In genomic region chr2:54522624-54523281, GRCh38 we compare ENCODE assay signal across 8 cellular contexts.
DNase-seq lines count a peak whose midpoint lies in the region; TF ChIP-seq lines count a peak whose summit lies in the region.

No MANE protein-coding gene starts in this region.

- H2BK5ac ChIP-seq in trophoblast cell (ENCODE audit: low read depth, low read length, poor library complexity), result no peak overlapping the region

- H4K8ac ChIP-seq in trophoblast cell (ENCODE audit: low read depth, low read length), result no peak overlapping the region

- H3K14ac ChIP-seq in trophoblast cell (ENCODE audit: low read length), result no peak overlapping the region

- no peak overlapping the region for H3K9ac ChIP-seq in trophoblast cell (ENCODE audit: low read length)

- no peaks in the 10 kb centered on the region for H3K79me1 ChIP-seq in trophoblast cell (ENCODE audit: low read length)

- H3K4me2 ChIP-seq in trophoblast cell (ENCODE audit: low read length), result no peak overlapping the region

- TF ChIP-seq CTCF in GM20000 (IDR thresholded peaks at IDR 0.05; ENCODE audit: extremely low read depth, missing control alignments) (peak; percentile 51), fibroblast of mammary gland (conservative IDR thresholded peaks at IDR 0.05; ENCODE audit: control insufficient read depth, insufficient read depth, low read depth, low read length) (peak; percentile 56)

- H3K36me3 ChIP-seq in trophoblast cell (ENCODE audit: control insufficient read depth in 1 of 2, insufficient read depth in 2 of 2, low read length in 2 of 2), result peaks cover 3 to 13% of the 10 kb centered on the region in 2 experiments

- no peak overlapping the region for H3K23ac ChIP-seq in trophoblast cell (ENCODE audit: low read length)

- H2BK120ac ChIP-seq in trophoblast cell (ENCODE audit: insufficient read depth, low read length, poor library complexity), result no peak overlapping the region

- H3K9me3 ChIP-seq in trophoblast cell (ENCODE audit: insufficient read depth, low read depth, low read length), result no peaks in the 10 kb centered on the region

- H2AFZ ChIP-seq in trophoblast cell (ENCODE audit: insufficient read depth, low read length, poor library complexity), result no peak overlapping the region

- no peak overlapping the region for H3K4ac ChIP-seq in trophoblast cell (ENCODE audit: low read depth, low read length)

- no peak overlapping the region for H4K91ac ChIP-seq in trophoblast cell (ENCODE audit: low read depth, low read length)

- peak; percentile 74 for DNase-seq in COLO668 (lab: John Stamatoyannopoulos, UW; ENCODE audit: unreplicated experiment)
- DNase-seq in GM20000 (ENCODE audit: low spot score), result peak; percentile 68
- peak; percentile 75 for DNase-seq in HPDE6-E6E7 (ENCODE audit: extremely low spot score)
- DNase-seq in NOMO-1 (lab: John Stamatoyannopoulos, UW; ENCODE audit: unreplicated experiment in 2 of 2), result peak; percentile 22 to 42
- DNase-seq in activated CD8-positive, alpha-beta memory T cell treated with anti-CD3 and anti-CD28 coated beads, Interleukin-2, amount 50 U/mL, for 4 hours, result peak; percentile 61
- DNase-seq in fibroblast of mammary gland (ENCODE audit: low read depth), result peak; percentile 48
- peak; percentile 60 to 92 for DNase-seq in trophoblast cell
- no peak for DNase-seq in COLO829 (ENCODE audit: low spot score)

- H3K4me3 ChIP-seq in fibroblast of mammary gland (ENCODE audit: control insufficient read depth, low read depth, low read length) (no peak overlapping the region), trophoblast cell (ENCODE audit: low read depth, low read length) (no peak overlapping the region)

- H3K18ac ChIP-seq in trophoblast cell (ENCODE audit: low read length), result no peak overlapping the region

- H3K27me3 ChIP-seq in trophoblast cell (ENCODE audit: insufficient read depth, low read length), result no peaks in the 10 kb centered on the region

- peaks cover 4 to 8% of the 10 kb centered on the region in 2 experiments for H3K4me1 ChIP-seq in trophoblast cell (ENCODE audit: control insufficient read depth in 1 of 2, insufficient read depth in 2 of 2, low read length in 2 of 2)

- no peak overlapping the region for H2BK12ac ChIP-seq in trophoblast cell (ENCODE audit: low read length)

- WGBS in trophoblast cell (ENCODE audit: extremely low coverage, insufficient coverage, insufficient read length), result no CpG with 5 or more reads among the region's 5 CpGs

- no peak overlapping the region for H3K27ac ChIP-seq in trophoblast cell (ENCODE audit: low read depth, low read length)

- no peaks in the 10 kb centered on the region for H3K79me2 ChIP-seq in trophoblast cell (ENCODE audit: control insufficient read depth, insufficient read depth, low read length, poor library complexity)

- no peak overlapping the region for H4K12ac ChIP-seq in trophoblast cell (ENCODE audit: low read depth, low read length)

- H2AK5ac ChIP-seq in trophoblast cell (ENCODE audit: low read length), result no peak overlapping the region
